1 cellular context compared by ENCODE assay signal in the genomic region with DNA sequence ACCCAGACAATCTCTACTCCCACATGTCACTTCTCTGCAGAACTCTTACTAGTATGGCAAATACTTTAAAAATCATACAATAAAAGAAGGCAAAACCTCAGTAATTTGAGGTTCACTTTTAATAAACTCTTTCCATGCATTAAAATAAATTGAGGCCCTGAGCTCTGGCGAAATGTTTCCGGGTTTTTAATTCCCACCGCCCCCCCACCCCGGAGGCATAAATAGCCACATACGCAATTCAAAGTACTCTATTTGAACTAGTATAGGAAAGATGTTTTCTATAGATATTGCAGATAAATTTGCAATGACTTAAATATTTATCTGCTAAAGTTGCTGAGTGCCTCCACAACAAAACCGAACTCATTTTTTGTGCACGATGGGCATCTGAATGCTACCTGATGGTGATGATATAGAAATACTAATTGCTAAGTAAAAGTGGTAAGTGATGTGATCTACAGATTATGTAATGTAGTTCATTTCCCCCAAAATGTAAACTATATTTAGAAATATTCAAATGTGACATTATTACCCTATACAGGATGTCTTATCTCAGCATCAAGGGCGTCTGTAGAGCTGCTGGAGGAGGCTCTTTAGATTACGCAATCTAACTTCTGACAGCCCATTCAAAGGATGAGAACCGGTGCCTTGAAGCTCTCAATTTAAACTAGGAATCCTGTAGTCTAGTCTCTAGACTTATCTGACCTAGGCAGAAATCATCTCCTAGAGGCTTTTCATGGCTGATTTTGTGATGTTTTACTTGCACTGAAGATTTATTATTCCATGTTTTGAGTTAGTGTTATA.
A peak's percentile ranks its signal among the peaks of the same experiment; 100 is the strongest.
TF ChIP-seq lines count a peak whose summit lies in the region.

No MANE protein-coding gene starts in this region.

TF ChIP-seq in HEK293, 187 proteins besides CTCF, POLR2A, EP300 and RAD21 (continued from another document and continues in another):
- TF ChIP-seq ZSCAN30 (tag by site-specific recombination; IDR thresholded peaks at IDR 0.05), result peak; percentile 58; the same call in 1 of the 2 replicates
- TF ChIP-seq ZNF211 (tag by site-specific recombination; IDR thresholded peaks at IDR 0.05; ENCODE audit: low read depth), result no peak
- no peak for TF ChIP-seq ZNF549 (tag by site-specific recombination; IDR thresholded peaks at IDR 0.05)
- TF ChIP-seq ZFP37 (tag by site-specific recombination; IDR thresholded peaks at IDR 0.05), result 0 out of 2 replicates have a peak, but pooled peaks have one; percentile 33
- no peak for TF ChIP-seq ZNF121 (tag by site-specific recombination; IDR thresholded peaks at IDR 0.05)
- TF ChIP-seq ZNF664 (tag by site-specific recombination; IDR thresholded peaks at IDR 0.05), result no peak
- TF ChIP-seq YY2 (tag by site-specific recombination; IDR thresholded peaks at IDR 0.05), result no peak
- TF ChIP-seq, protein P1, sequence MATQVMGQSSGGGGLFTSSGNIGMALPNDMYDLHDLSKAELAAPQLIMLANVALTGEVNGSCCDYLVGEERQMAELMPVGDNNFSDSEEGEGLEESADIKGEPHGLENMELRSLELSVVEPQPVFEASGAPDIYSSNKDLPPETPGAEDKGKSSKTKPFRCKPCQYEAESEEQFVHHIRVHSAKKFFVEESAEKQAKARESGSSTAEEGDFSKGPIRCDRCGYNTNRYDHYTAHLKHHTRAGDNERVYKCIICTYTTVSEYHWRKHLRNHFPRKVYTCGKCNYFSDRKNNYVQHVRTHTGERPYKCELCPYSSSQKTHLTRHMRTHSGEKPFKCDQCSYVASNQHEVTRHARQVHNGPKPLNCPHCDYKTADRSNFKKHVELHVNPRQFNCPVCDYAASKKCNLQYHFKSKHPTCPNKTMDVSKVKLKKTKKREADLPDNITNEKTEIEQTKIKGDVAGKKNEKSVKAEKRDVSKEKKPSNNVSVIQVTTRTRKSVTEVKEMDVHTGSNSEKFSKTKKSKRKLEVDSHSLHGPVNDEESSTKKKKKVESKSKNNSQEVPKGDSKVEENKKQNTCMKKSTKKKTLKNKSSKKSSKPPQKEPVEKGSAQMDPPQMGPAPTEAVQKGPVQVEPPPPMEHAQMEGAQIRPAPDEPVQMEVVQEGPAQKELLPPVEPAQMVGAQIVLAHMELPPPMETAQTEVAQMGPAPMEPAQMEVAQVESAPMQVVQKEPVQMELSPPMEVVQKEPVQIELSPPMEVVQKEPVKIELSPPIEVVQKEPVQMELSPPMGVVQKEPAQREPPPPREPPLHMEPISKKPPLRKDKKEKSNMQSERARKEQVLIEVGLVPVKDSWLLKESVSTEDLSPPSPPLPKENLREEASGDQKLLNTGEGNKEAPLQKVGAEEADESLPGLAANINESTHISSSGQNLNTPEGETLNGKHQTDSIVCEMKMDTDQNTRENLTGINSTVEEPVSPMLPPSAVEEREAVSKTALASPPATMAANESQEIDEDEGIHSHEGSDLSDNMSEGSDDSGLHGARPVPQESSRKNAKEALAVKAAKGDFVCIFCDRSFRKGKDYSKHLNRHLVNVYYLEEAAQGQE (tag by site-specific recombination; IDR thresholded peaks at IDR 0.05), result no peak
- no peak for TF ChIP-seq GLIS2 (tag by site-specific recombination; IDR thresholded peaks at IDR 0.05)
- no peak for TF ChIP-seq ZNF610 (tag by site-specific recombination; IDR thresholded peaks at IDR 0.05; ENCODE audit: borderline replicate concordance)
- no peak for TF ChIP-seq ZSCAN18 (tag by site-specific recombination; IDR thresholded peaks at IDR 0.05)
- 0 out of 2 replicates have a peak, but pooled peaks have one; percentile 5 for TF ChIP-seq BCL6B (tag by site-specific recombination; IDR thresholded peaks at IDR 0.05)
- no peak for TF ChIP-seq ZFP3 (tag by site-specific recombination; IDR thresholded peaks at IDR 0.05; ENCODE audit: low read depth)
- no peak for TF ChIP-seq OVOL3 (tag by site-specific recombination; IDR thresholded peaks at IDR 0.05)
- TF ChIP-seq SCRT2 (tag by site-specific recombination; IDR thresholded peaks at IDR 0.05), result no peak
- TF ChIP-seq ZNF830 (tag by site-specific recombination; IDR thresholded peaks at IDR 0.05; ENCODE audit: low read depth), result no peak
- TF ChIP-seq, protein P2, sequence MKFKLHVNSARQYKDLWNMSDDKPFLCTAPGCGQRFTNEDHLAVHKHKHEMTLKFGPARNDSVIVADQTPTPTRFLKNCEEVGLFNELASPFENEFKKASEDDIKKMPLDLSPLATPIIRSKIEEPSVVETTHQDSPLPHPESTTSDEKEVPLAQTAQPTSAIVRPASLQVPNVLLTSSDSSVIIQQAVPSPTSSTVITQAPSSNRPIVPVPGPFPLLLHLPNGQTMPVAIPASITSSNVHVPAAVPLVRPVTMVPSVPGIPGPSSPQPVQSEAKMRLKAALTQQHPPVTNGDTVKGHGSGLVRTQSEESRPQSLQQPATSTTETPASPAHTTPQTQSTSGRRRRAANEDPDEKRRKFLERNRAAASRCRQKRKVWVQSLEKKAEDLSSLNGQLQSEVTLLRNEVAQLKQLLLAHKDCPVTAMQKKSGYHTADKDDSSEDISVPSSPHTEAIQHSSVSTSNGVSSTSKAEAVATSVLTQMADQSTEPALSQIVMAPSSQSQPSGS (tag by site-specific recombination; IDR thresholded peaks at IDR 0.05; ENCODE audit: low read depth), result peak; percentile 71; the same call in 1 of the 2 replicates
- TF ChIP-seq ZNF280C (tag by site-specific recombination; IDR thresholded peaks at IDR 0.05), result no peak
- TF ChIP-seq ZBTB20 (tag by site-specific recombination; IDR thresholded peaks at IDR 0.05), result peak; percentile 5; the same call in 1 of the 2 replicates
- TF ChIP-seq SETDB1 (IDR thresholded peaks at IDR 0.05; ENCODE audit: insufficient read length, low read length), result no peak
- TF ChIP-seq ZXDB (tag by site-specific recombination; IDR thresholded peaks at IDR 0.05), result 0 out of 2 replicates have a peak, but pooled peaks have one; percentile 18
- no peak for TF ChIP-seq ZNF843 (tag by site-specific recombination; IDR thresholded peaks at IDR 0.05)
- TF ChIP-seq ZNF561 (tag by site-specific recombination; IDR thresholded peaks at IDR 0.05; ENCODE audit: borderline replicate concordance), result 0 out of 2 replicates have a peak, but pooled peaks have one; percentile 48
- peak; percentile 60; the same call in 1 of the 2 replicates for TF ChIP-seq TCF7L2 (IDR thresholded peaks at IDR 0.05; ENCODE audit: borderline replicate concordance, low read depth, low read length)
- peak; percentile 59 for TF ChIP-seq ZNF629 (tag by site-specific recombination; IDR thresholded peaks at IDR 0.05)
- no peak for TF ChIP-seq PATZ1 (tag by site-specific recombination; IDR thresholded peaks at IDR 0.05)
- no peak for TF ChIP-seq ZNF560 (tag by site-specific recombination; IDR thresholded peaks at IDR 0.05; ENCODE audit: borderline replicate concordance)
- TF ChIP-seq KLF17 (tag by site-specific recombination; IDR thresholded peaks at IDR 0.05), result no peak
- TF ChIP-seq ZNF114 (tag by site-specific recombination; IDR thresholded peaks at IDR 0.05), result no peak
- TF ChIP-seq PRDM4 (tag by site-specific recombination; IDR thresholded peaks at IDR 0.05), result 0 out of 2 replicates have a peak, but pooled peaks have one; percentile 25
- TF ChIP-seq GFI1B (tag by site-specific recombination; IDR thresholded peaks at IDR 0.05), result no peak
- TF ChIP-seq ZNF785 (tag by site-specific recombination; IDR thresholded peaks at IDR 0.05), result no peak
- no peak for TF ChIP-seq ZNF174 (tag by site-specific recombination; IDR thresholded peaks at IDR 0.05)
- no peak for TF ChIP-seq MEIS1 (CRISPR knock-in tag; IDR thresholded peaks at IDR 0.05; ENCODE audit: borderline replicate concordance)
- TF ChIP-seq ZNF302 (tag by site-specific recombination; IDR thresholded peaks at IDR 0.05; ENCODE audit: low read depth), result no peak
- no peak for TF ChIP-seq ZNF341 (tag by site-specific recombination; IDR thresholded peaks at IDR 0.05; ENCODE audit: low read depth)
- no peak for TF ChIP-seq ZNF585B (tag by site-specific recombination; IDR thresholded peaks at IDR 0.05)
- no peak for TF ChIP-seq PBX3 (CRISPR knock-in tag; IDR thresholded peaks at IDR 0.05)
- no peak for TF ChIP-seq ZNF132 (tag by site-specific recombination; IDR thresholded peaks at IDR 0.05; ENCODE audit: borderline replicate concordance)
